In the genomic region with DNA sequence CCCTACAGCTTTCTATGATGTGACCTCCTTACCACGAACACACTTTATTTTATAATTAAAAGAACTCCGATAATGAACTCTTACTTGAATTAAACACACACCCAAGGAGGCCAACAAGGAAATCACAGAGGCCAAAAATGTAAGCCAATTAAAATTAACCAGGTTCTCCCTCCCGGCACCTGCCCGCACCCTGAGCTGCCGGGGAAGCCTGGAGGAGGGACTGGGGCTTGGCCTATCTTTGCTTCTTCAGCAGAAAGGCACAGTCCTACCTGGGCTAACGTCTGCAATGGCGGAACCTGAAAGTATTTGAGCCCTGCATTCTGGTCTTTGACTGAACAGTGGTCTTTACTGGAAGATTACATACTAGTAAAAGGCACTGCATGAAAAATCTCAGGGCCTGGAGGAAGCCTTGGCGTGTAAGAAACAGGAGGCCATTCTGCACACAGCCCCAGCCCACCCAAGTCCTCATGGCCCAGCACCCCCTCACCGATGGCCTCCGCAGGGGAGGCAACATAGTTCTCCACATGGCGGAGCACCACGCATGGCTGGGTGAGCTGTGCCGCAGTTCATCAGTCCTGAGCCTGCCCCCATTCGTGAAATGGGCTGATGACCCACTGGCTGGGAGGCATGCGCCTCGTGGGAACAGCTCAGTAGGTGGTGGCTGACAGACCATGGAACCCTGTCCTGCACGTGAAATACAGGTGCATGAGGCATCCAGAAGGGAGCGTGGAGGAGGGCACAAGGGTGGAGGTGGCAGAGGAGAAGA, we compare ENCODE assay signal across 15 cellular contexts.
"Had no signal": no experiment of that assay in that cellular context is flagged by ENCODE, and none has a peak within 500 bp of the region (broad histone marks: within the 10 kb centered on the region; RNA-seq: fewer than 3 reads in every experiment).

No MANE protein-coding gene starts in this region.

- H3K36me3 ChIP-seq: thyroid gland had no signal

- H3K4me3 ChIP-seq: body of pancreas, thyroid gland had no signal

- H3K27ac Mint-ChIP-seq: activated CD4-positive, alpha-beta memory T cell treated with anti-CD3 and anti-CD28 coated beads for 36 hours; activated CD4-positive, alpha-beta T cell treated with anti-CD3 and anti-CD28 coated beads for 36 hours; activated naive CD8-positive, alpha-beta T cell treated with anti-CD3 and anti-CD28 coated beads, Interleukin-2, amount 10 ng/mL, durations not matched to agents 7 days and 5 days had no signal

- H3K4me3 Mint-ChIP-seq: activated CD4-positive, alpha-beta memory T cell treated with anti-CD3 and anti-CD28 coated beads for 36 hours; activated CD4-positive, alpha-beta T cell treated with anti-CD3 and anti-CD28 coated beads for 36 hours; activated naive CD8-positive, alpha-beta T cell treated with anti-CD3 and anti-CD28 coated beads, Interleukin-2, amount 10 ng/mL, durations not matched to agents 7 days and 5 days; naive B cell had no signal

- H3K27me3 Mint-ChIP-seq: activated CD4-positive, alpha-beta memory T cell treated with anti-CD3 and anti-CD28 coated beads for 36 hours had no signal

- H3K9me3 ChIP-seq: body of pancreas, thyroid gland had no signal

- H3K9me3 Mint-ChIP-seq: activated CD4-positive, alpha-beta memory T cell treated with anti-CD3 and anti-CD28 coated beads for 36 hours; activated naive CD8-positive, alpha-beta T cell treated with anti-CD3 and anti-CD28 coated beads, Interleukin-2, amount 10 ng/mL, durations not matched to agents 7 days and 5 days; naive B cell had no signal

- H3K27me3 ChIP-seq: body of pancreas, thyroid gland had no signal

- DNase-seq: activated CD4-positive, alpha-beta memory T cell treated with anti-CD3 and anti-CD28 coated beads for 36 hours; activated CD4-positive, alpha-beta T cell treated with anti-CD3 and anti-CD28 coated beads for 36 hours; activated naive CD4-positive, alpha-beta T cell; activated naive CD8-positive, alpha-beta T cell treated with anti-CD3 and anti-CD28 coated beads, Interleukin-2, amount 10 ng/mL, durations not matched to agents 7 days and 5 days; activated T-cell treated with anti-CD3 and anti-CD28 coated beads for 4 hours; body of pancreas; head of caudate nucleus; left ventricle myocardium superior; naive B cell; posterior cingulate gyrus; stimulated activated CD4-positive, alpha-beta T cell treated with anti-CD3 and anti-CD28 coated beads, Interleukin-12 subunit alpha, Interleukin-12 subunit beta, amount 100 ng/mL, for 4 hours; stimulated activated CD4-positive, alpha-beta T cell treated with anti-CD3 and anti-CD28 coated beads, Interleukin-1b, Interleukin-23, amount 100 ng/mL, for 48 hours; stimulated activated CD8-positive, alpha-beta memory T cell treated with anti-CD3 and anti-CD28 coated beads, Interleukin-4, amount 100 ng/mL, for 48 hours; stimulated activated naive CD4-positive, alpha-beta T cell treated with Interleukin-2 at 50 U/mL for 16 hours; thyroid gland had no signal

- H3K27ac ChIP-seq: body of pancreas, thyroid gland had no signal

- ATAC-seq: activated CD4-positive, alpha-beta T cell treated with anti-CD3 and anti-CD28 coated beads for 36 hours; body of pancreas had no signal

- H3K36me3 Mint-ChIP-seq: activated CD4-positive, alpha-beta memory T cell treated with anti-CD3 and anti-CD28 coated beads for 36 hours; activated naive CD8-positive, alpha-beta T cell treated with anti-CD3 and anti-CD28 coated beads, Interleukin-2, amount 10 ng/mL, durations not matched to agents 7 days and 5 days; naive B cell had no signal
